In genomic region chr11:13962198-13962561, GRCh38 we compare ENCODE assay signal across 10 cellular contexts. TPM values are rescaled to one million over a fixed set of nuclear protein-coding genes. Genes with fewer than 3 reads are reported as not detected.
A peak's percentile ranks its signal among the peaks of the same experiment; 100 is the strongest.
DNase-seq lines count a peak whose midpoint lies in the region; ATAC-seq and TF ChIP-seq lines count a peak whose summit lies in the region.
"Had no signal": no experiment of that assay in that cellular context is flagged by ENCODE, and none has a peak within 500 bp of the region (broad histone marks: within the 10 kb centered on the region; RNA-seq: fewer than 3 reads in every experiment).

No MANE protein-coding gene starts in this region.

- H3K9me3 Mint-ChIP-seq in GM23338 = no peaks in the 10 kb centered on the region
- H3K9me3 Mint-ChIP-seq in activated B cell treated with CpG ODN at 0.5 μM for 24 hours = no peaks in the 10 kb centered on the region

- intact Hi-C loops in activated B cell treated with CpG ODN at 0.5 μM for 24 hours (cut with micrococcal nuclease) = no loop called here

- no peaks in the 10 kb centered on the region; the same call in 1 of the 2 replicates for H4K20me1 ChIP-seq in GM23338 (replicated peaks; ENCODE audit: insufficient read depth)

- no peaks in the 10 kb centered on the region for H3K9me2 ChIP-seq in GM23338 (ENCODE audit: insufficient read depth)

- H3K27me3 ChIP-seq in GM23338 (ENCODE audit: insufficient read depth) = peaks cover 90% of the 10 kb centered on the region
- H3K27me3 ChIP-seq in HAP-1 (ENCODE audit: low read depth) = peaks cover 93% of the 10 kb centered on the region

- H3K4me1 ChIP-seq in GM23338 (ENCODE audit: insufficient read depth) = peaks cover 44% of the 10 kb centered on the region
- H3K4me1 ChIP-seq in HAP-1 = no peaks in the 10 kb centered on the region

- H3K27ac Mint-ChIP-seq in GM23338 = no peak overlapping the region
- H3K27ac Mint-ChIP-seq in activated B cell treated with CpG ODN at 0.5 μM for 24 hours = no peak overlapping the region

- no peaks in the 10 kb centered on the region for H3K9me3 ChIP-seq in HAP-1

- no peaks in the 10 kb centered on the region for H3F3A ChIP-seq in GM23338 (replicated peaks; ENCODE audit: low read depth)

- H3K4me3 ChIP-seq in GM23338 = peak overlapping the region; percentile 75
- H3K4me3 ChIP-seq in iPS-11a (ENCODE audit: low read depth, low read length) = peak overlapping the region; percentile 39
- H3K4me3 ChIP-seq in retinal pigment epithelial cell (ENCODE audit: low read length) = peak overlapping the region; percentile 21
- H3K4me3 ChIP-seq in HAP-1 = no peak overlapping the region

- H3K27me3 Mint-ChIP-seq in GM23338 (ENCODE audit: insufficient read depth, low read depth, poor library complexity) (peaks cover 55% of the 10 kb centered on the region), activated B cell treated with CpG ODN at 0.5 μM for 24 hours (peaks cover 55% of the 10 kb centered on the region)

- no peaks in the 10 kb centered on the region for H3K36me3 ChIP-seq in GM23338 (ENCODE audit: insufficient read depth)
- H3K36me3 ChIP-seq in HAP-1 (replicated peaks) = no peaks in the 10 kb centered on the region

- H3K4me3 Mint-ChIP-seq in GM23338 = peak overlapping the region; percentile 72
- peak overlapping the region; percentile 39 for H3K4me3 Mint-ChIP-seq in activated B cell treated with CpG ODN at 0.5 μM for 24 hours

- H3K36me3 Mint-ChIP-seq in GM23338 (ENCODE audit: low read depth) = no peaks in the 10 kb centered on the region
- no peaks in the 10 kb centered on the region for H3K36me3 Mint-ChIP-seq in activated B cell treated with CpG ODN at 0.5 μM for 24 hours (ENCODE audit: low read depth)

- POLR2A ChIA-PET in activated B cell treated with CpG ODN at 0.5 μM for 24 hours (lab: Charles Lee) = no interaction called here

- CTCF ChIA-PET in activated B cell treated with CpG ODN at 0.5 μM for 24 hours (lab: Charles Lee) = no interaction called here

- peak overlapping the region; percentile 99 for H2AFZ ChIP-seq in GM23338

- ATAC-seq in GM23338 = peak; percentile 3
- ATAC-seq in activated B cell treated with CpG ODN at 0.5 μM for 24 hours (ENCODE audit: low read depth) = no peak
- no peak for ATAC-seq in HG02623 (IDR thresholded peaks at IDR 0.05; ENCODE audit: unreplicated experiment)

- H3K79me2 ChIP-seq in GM23338 (replicated peaks; ENCODE audit: insufficient read depth) = no peaks in the 10 kb centered on the region

- no peak overlapping the region for H3K27ac ChIP-seq in GM23338 (ENCODE audit: low read depth)

- TF ChIP-seq CTCF in GM23338 (conservative IDR thresholded peaks at IDR 0.05; ENCODE audit: low read depth in 2 of 2) (no peak), activated B cell treated with CpG ODN at 0.5 μM for 24 hours (IDR thresholded peaks at IDR 0.05) (no peak), retinal pigment epithelial cell (conservative IDR thresholded peaks at IDR 0.05; ENCODE audit: low read depth, low read length) (no peak)

- in situ Hi-C loops in HAP-1 (cut with MboI; ENCODE audit: low sequenced_read_pairs) = no loop called here

- DNase-seq in GM23338 (ENCODE audit: low spot score) (peak; percentile 21), activated B cell treated with CpG ODN at 0.5 μM for 24 hours (no peak), retinal pigment epithelial cell (ENCODE audit: low read depth) (no peak), HAP-1 (ENCODE audit: low spot score in 2 of 2) (no peak), nucleus accumbens (lab: John Stamatoyannopoulos, UW) (no peak), NCI-H1105 (lab: John Stamatoyannopoulos, UW) (no peak)
- DNase-seq: HCEC 1CT, SHP77 had no signal

- H3K4me1 Mint-ChIP-seq in GM23338 = peaks cover 32% of the 10 kb centered on the region
- H3K4me1 Mint-ChIP-seq in activated B cell treated with CpG ODN at 0.5 μM for 24 hours = peaks cover 14% of the 10 kb centered on the region

- peak overlapping the region; percentile 96 for H3K4me2 ChIP-seq in GM23338

TF ChIP-seq in GM23338, 12 proteins besides CTCF, POLR2A, EP300 and RAD21 (continues in another document):
- no peak for TF ChIP-seq ETS1 (IDR thresholded peaks at IDR 0.05)
- no peak for TF ChIP-seq EZH2phosphoT487 (IDR thresholded peaks at IDR 0.05; ENCODE audit: unreplicated experiment)
- TF ChIP-seq JUNB (IDR thresholded peaks at IDR 0.05; ENCODE audit: unreplicated experiment) = no peak
- TF ChIP-seq STAT1 (IDR thresholded peaks at IDR 0.05; ENCODE audit: unreplicated experiment) = no peak
- TF ChIP-seq NANOG (IDR thresholded peaks at IDR 0.05; ENCODE audit: borderline replicate concordance) = no peak
- no peak for TF ChIP-seq ZNF114 (CRISPR knock-in tag; IDR thresholded peaks at IDR 0.05)
- no peak for TF ChIP-seq CREB1 (CRISPR knock-in tag; IDR thresholded peaks at IDR 0.05; ENCODE audit: low read depth)
- TF ChIP-seq POLR2AphosphoS5 (IDR thresholded peaks at IDR 0.05; ENCODE audit: low read depth) = no peak
- no peak for TF ChIP-seq ZNF462 (CRISPR knock-in tag; IDR thresholded peaks at IDR 0.05)

RNA-seq across cellular contexts. Expression of gene SPON1, which starts 0.3 kb away (rescaled TPM):
- total RNA-seq in GM23338 (2014; rRNA removed; shearing (Covaris generic)) = 6.4 and 6.9 TPM in 2 replicates
- polyA plus RNA-seq in GM23338 (2016; fragmentation: Nextera tagmentation; extraction: Ambion mirVana) = 2.9 TPM in 2 replicates
- total RNA-seq in activated B cell treated with CpG ODN at 0.5 μM for 24 hours = not detected in 2 replicates
